Comparison of ENCODE assay signal across 8 cellular contexts in genomic region chr1:24966724-24967346, GRCh38. TPM values are rescaled to one million over a fixed set of nuclear protein-coding genes. Genes with fewer than 3 reads are reported as not detected.
DNase-seq lines count a peak whose midpoint lies in the region; ATAC-seq, FAIRE-seq and TF ChIP-seq lines count a peak whose summit lies in the region.

No MANE protein-coding gene starts in this region.

- H3K4me3 ChIP-seq in cardiac fibroblast (replicated peaks in 1 of 2; ENCODE audit: low read depth in 2 of 2, low read length in 2 of 2): no peak overlapping the region
- H3K4me3 ChIP-seq in pancreas: no peak overlapping the region

- DNase-seq in GM20000 (ENCODE audit: low spot score) (peak; percentile 74), T-helper 22 cell (ENCODE audit: low read depth) (peak; percentile 45), cardiac fibroblast (ENCODE audit: low read depth in 2 of 2) (peak; percentile 76 to 92), pancreas (no peak), amygdala (lab: John Stamatoyannopoulos, UW) (no peak)
- DNase-seq in stimulated activated CD4-positive, alpha-beta T cell treated with anti-CD3 and anti-CD28 coated beads, TNF-alpha, amount 100 ng/mL, for 24 hours (ENCODE audit: low read depth in 3 of 3): peak; percentile 43 to 86 (median 56)

- H3K27ac ChIP-seq in pancreas: no peak overlapping the region

- H3K4me1 ChIP-seq in pancreas: no peaks in the 10 kb centered on the region

- intact Hi-C loops in pancreas (cut with DNase I): no loop called here

- no peak for FAIRE-seq in pancreas (lab: Jason Lieb, UNC)

- H3K36me3 ChIP-seq in pancreas: no peaks in the 10 kb centered on the region

- ATAC-seq in pancreas: no peak
- no peak for ATAC-seq in HG02571 (IDR thresholded peaks at IDR 0.05; ENCODE audit: unreplicated experiment)
- no peak for ATAC-seq in HG03521 (IDR thresholded peaks at IDR 0.05; ENCODE audit: unreplicated experiment)

- no peaks in the 10 kb centered on the region for H3K9me3 ChIP-seq in pancreas

- H3K27me3 ChIP-seq in pancreas: no peaks in the 10 kb centered on the region

- no peak for TF ChIP-seq CTCF in GM20000 (IDR thresholded peaks at IDR 0.05; ENCODE audit: extremely low read depth, missing control alignments)
- no peak for TF ChIP-seq CTCF in cardiac fibroblast (IDR thresholded peaks at IDR 0.05; ENCODE audit: low read depth, low read length)
- TF ChIP-seq CTCF in pancreas (IDR thresholded peaks at IDR 0.05): no peak

- WGBS in pancreas, 2 donors: 62 to 65% methylated on average over 8 of the region's 8 CpGs

RNA-seq across cellular contexts. Expression of gene RUNX3, which starts 36.8 kb away (rescaled TPM):
- total RNA-seq in pancreas: 1 to 10 TPM in 3 of 6 donors, under 1 TPM in 3; 0.32 to 3.7 (median 1.1) TPM
- under 1 TPM; 0.30 to 0.42 TPM for polyA plus RNA-seq in pancreas

Comparison
In these comparisons a context has a peak if more than half of its experiments do, and no peak if none do; other contexts are left out.
1. DNase-seq: peak in GM20000 (single experiment), T-helper 22 cell (single experiment), cardiac fibroblast (2 of 2) and stimulated activated CD4-positive, alpha-beta T cell treated with anti-CD3 and anti-CD28 coated beads, TNF-alpha, amount 100 ng/mL, for 24 hours (3 of 3); none in pancreas (0 of 6) and amygdala (0 of 56).